ENCODE assay signal across 11 cellular contexts in genomic region chr9:20331095-20331685, GRCh38.
A peak's percentile ranks its signal among the peaks of the same experiment; 100 is the strongest.
DNase-seq lines count a peak whose midpoint lies in the region; ATAC-seq and TF ChIP-seq lines count a peak whose summit lies in the region.
"Had no signal": no experiment of that assay in that cellular context is flagged by ENCODE, and none has a peak within 500 bp of the region (broad histone marks: within the 10 kb centered on the region; RNA-seq: fewer than 3 reads in every experiment).

No MANE protein-coding gene starts in this region.

- H3K27ac ChIP-seq in esophagus muscularis mucosa (replicated peaks in 1 of 4) (no peak overlapping the region), hepatocyte (no peak overlapping the region)

- H3K4me3 ChIP-seq in esophagus muscularis mucosa (no peak overlapping the region), hepatocyte (no peak overlapping the region)

- WGBS in esophagus muscularis mucosa: 90% methylated on average over 5 of the region's 5 CpGs
- WGBS in hepatocyte (ENCODE audit: low lambda C conversion rate, missing lambda C conversion rate): 84% methylated on average over 5 of the region's 5 CpGs

- TF ChIP-seq POLR2A in esophagus muscularis mucosa (IDR thresholded peaks at IDR 0.05; ENCODE audit: low read depth): no peak

- H3K9me3 ChIP-seq in esophagus muscularis mucosa (no peaks in the 10 kb centered on the region), hepatocyte (ENCODE audit: low read depth) (no peaks in the 10 kb centered on the region)

- H3K36me3 ChIP-seq in esophagus muscularis mucosa (no peaks in the 10 kb centered on the region), hepatocyte (replicated peaks; ENCODE audit: insufficient read depth, low read depth) (no peaks in the 10 kb centered on the region)

- TF ChIP-seq CTCF in esophagus muscularis mucosa (IDR thresholded peaks at IDR 0.05): no peak
- TF ChIP-seq CTCF in hepatocyte (IDR thresholded peaks at IDR 0.05; ENCODE audit: poor library complexity): no peak

- H2AFZ ChIP-seq in hepatocyte: no peak overlapping the region

- no peaks in the 10 kb centered on the region for H3K4me1 ChIP-seq in esophagus muscularis mucosa
- no peaks in the 10 kb centered on the region for H3K4me1 ChIP-seq in hepatocyte (ENCODE audit: insufficient read depth)

- H3K27me3 ChIP-seq in esophagus muscularis mucosa (no peaks in the 10 kb centered on the region), hepatocyte (no peaks in the 10 kb centered on the region)

- no peaks in the 10 kb centered on the region for H3K79me2 ChIP-seq in hepatocyte

- H3K9me2 ChIP-seq in hepatocyte (replicated peaks; ENCODE audit: insufficient read depth): no peaks in the 10 kb centered on the region

- ATAC-seq in GM21529 (IDR thresholded peaks at IDR 0.05; ENCODE audit: unreplicated experiment): peak; percentile 76
- ATAC-seq in HG03139 (IDR thresholded peaks at IDR 0.05; ENCODE audit: unreplicated experiment): peak; percentile 59
- ATAC-seq: left cardiac atrium had no signal

- no peak overlapping the region for H3K4me2 ChIP-seq in hepatocyte

- DNase-seq in activated CD4-positive, alpha-beta T cell treated with anti-CD3 and anti-CD28 coated beads for 48 hours: peak; percentile 20
- DNase-seq in activated CD4-positive, alpha-beta T cell treated with anti-CD3 and anti-CD28 coated beads, Interleukin-2, amount 50 U/mL, for 48 hours: no peak
- DNase-seq in esophagus muscularis mucosa (ENCODE audit: extremely low spot score) (peak; percentile 55), hepatocyte (ENCODE audit: low spot score) (no peak), cerebellar cortex (ENCODE audit: low spot score) (no peak), H4 (ENCODE audit: low spot score) (no peak)
- DNase-seq: DMS 273 treated with DMSO at 0.1 percent for 48 hours, left cardiac atrium, NCI-H1436 treated with DMSO at 0.1 percent for 48 hours had no signal

- no peaks in the 10 kb centered on the region for H4K20me1 ChIP-seq in hepatocyte (ENCODE audit: insufficient read depth, poor library complexity, severe bottlenecking)

- TF ChIP-seq EP300 in esophagus muscularis mucosa (IDR thresholded peaks at IDR 0.05): no peak

- intact Hi-C loops in esophagus muscularis mucosa (cut with DNase I): no loop called here

Comparison
In these comparisons a context has a peak if more than half of its experiments do, and no peak if none do; other contexts are left out.
1. DNase-seq: peak in activated CD4-positive, alpha-beta T cell treated with anti-CD3 and anti-CD28 coated beads for 48 hours (single experiment) and esophagus muscularis mucosa (single experiment); none in activated CD4-positive, alpha-beta T cell treated with anti-CD3 and anti-CD28 coated beads, Interleukin-2, amount 50 U/mL, for 48 hours (0 of 2), hepatocyte (single experiment), cerebellar cortex (single experiment) and H4 (single experiment).